In the genomic region with DNA sequence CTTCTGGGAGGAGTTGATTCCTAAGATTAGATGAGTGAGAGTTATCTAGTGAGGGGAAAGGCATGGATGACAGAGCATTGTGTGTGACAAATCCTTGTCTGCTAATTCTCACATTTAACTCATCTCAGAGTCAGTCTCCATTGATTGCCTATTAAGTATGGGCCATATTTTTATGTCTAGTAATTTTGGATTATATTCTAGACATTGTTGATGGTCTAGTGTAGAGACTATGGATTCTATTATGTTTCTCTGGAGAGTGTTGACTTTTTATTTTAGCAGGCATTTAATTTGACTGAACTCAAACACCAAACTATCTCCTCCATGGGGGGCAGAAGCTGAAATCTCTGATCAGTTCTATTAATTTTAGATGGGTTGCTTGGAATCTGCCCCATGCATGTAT, we compare ENCODE assay signal across 3 cellular contexts.
"Had no signal": no experiment of that assay in that cellular context is flagged by ENCODE, and none has a peak within 500 bp of the region (broad histone marks: within the 10 kb centered on the region; RNA-seq: fewer than 3 reads in every experiment).

No MANE protein-coding gene starts in this region.

- H3K4me3 ChIP-seq: GM12878 had no signal

- DNase-seq: GDM1, GF-D8 had no signal

- ATAC-seq: GM12878 had no signal
